In the genomic region with DNA sequence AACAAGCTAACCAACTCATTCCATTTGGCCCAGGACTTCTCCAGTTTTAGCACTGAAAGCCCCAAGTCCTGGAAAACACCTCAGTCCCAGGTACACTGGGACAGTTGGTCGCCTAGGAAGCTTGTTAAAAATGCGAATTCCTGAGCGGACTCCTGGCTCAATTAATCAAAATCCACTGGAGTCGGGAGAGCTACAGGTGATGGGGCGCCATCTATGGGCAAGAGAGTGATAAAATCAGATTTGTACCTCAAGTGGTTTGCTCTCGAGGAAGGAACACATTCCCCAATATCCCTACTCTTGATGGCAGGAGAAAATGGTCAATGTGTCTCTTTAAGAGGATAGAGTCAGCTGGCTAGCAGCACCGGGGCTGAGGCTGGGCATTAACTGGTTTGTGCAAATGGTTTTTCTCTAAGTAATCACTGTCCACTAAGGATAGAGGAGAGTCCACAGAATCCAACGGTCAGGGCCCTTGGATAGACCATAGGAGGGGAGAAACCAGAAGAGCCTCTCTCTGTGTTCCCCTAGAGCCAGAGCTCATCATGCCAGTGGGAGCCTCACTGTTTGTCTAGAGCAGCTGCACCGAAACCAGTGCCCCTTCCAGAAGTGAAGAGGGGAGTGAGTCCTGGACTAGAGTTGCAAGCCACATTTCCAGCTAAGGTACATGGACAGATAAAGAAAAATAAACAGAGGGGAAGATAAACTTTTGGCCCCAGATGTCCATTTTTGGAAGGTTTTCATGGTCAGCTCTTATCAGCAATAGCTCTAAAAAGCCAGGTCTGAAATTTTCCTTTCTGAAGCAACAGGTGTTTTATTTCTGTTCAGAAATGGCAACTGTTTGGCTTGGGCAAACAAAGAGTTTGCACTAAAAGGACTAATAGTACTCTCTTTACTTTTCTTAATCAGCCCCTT, we compare ENCODE assay signal across 9 cellular contexts.
DNase-seq lines count a peak whose midpoint lies in the region; ATAC-seq and TF ChIP-seq lines count a peak whose summit lies in the region.
"Had no signal": no experiment of that assay in that cellular context is flagged by ENCODE, and none has a peak within 500 bp of the region (broad histone marks: within the 10 kb centered on the region; RNA-seq: fewer than 3 reads in every experiment).

No MANE protein-coding gene starts in this region.

- no peak overlapping the region for H3K4me3 ChIP-seq in kidney epithelial cell (ENCODE audit: low read depth, low read length)

- no peak overlapping the region for H3K27ac ChIP-seq in caudate nucleus (ENCODE audit: low read depth, low read length)
- H3K27ac ChIP-seq: epithelial cell of prostate had no signal

- TF ChIP-seq CTCF in kidney epithelial cell (IDR thresholded peaks at IDR 0.05; ENCODE audit: insufficient read depth, low read length, poor library complexity, severe bottlenecking), result peak; percentile 80

- peaks cover 2% of the 10 kb centered on the region for H3K27me3 ChIP-seq in kidney epithelial cell (ENCODE audit: control insufficient read depth, insufficient read depth, low read length)

- ATAC-seq in HG03378 (IDR thresholded peaks at IDR 0.05; ENCODE audit: unreplicated experiment), result no peak

- no peaks in the 10 kb centered on the region for H3K36me3 ChIP-seq in kidney epithelial cell (ENCODE audit: control insufficient read depth, insufficient read depth, low read length)

- peak; percentile 30 for DNase-seq in NCI-H1436 (lab: John Stamatoyannopoulos, UW)
- DNase-seq in NCI-H1436 treated with DMSO at 0.1 percent for 48 hours (lab: John Stamatoyannopoulos, UW), result no peak
- peak; percentile 72 for DNase-seq in NCI-H1694 (lab: John Stamatoyannopoulos, UW)
- peak; percentile 12 for DNase-seq in T-helper 22 cell (ENCODE audit: low read depth)
- peak in 35 of 61 donors; percentile 2 to 57 (median 14) for DNase-seq in caudate nucleus (lab: John Stamatoyannopoulos, UW)
- peak; percentile 16 for DNase-seq in kidney epithelial cell (ENCODE audit: low read depth)
- DNase-seq in stimulated activated CD4-positive, alpha-beta T cell treated with anti-CD3 and anti-CD28 coated beads, Interleukin-1b, Interleukin-23, amount 100 ng/mL, for 48 hours, result peak; percentile 28
